In genomic region chr20:36745927-36746659, GRCh38 we compare ENCODE assay signal across 8 cellular contexts. TPM values are rescaled to one million over a fixed set of nuclear protein-coding genes. Genes with fewer than 3 reads are reported as not detected.
DNase-seq lines count a peak whose midpoint lies in the region; TF ChIP-seq lines count a peak whose summit lies in the region.

TSS of gene NDRG3 (minus strand) at chr20:36746090. CDS start at chr20:36721735, 24,355 bp downstream.

- DNase-seq in GM04504 (ENCODE audit: low read depth) (peak; percentile 79), HEK293T (ENCODE audit: extremely low spot score) (peak; percentile 99), MV-4-11 (lab: John Stamatoyannopoulos, UW) (peak; percentile 91), SK-MEL-5 (ENCODE audit: low read depth, low spot score) (peak; percentile 97), germinal center (ENCODE audit: low spot score) (peak; percentile 97), nucleus accumbens (lab: John Stamatoyannopoulos, UW) (peak; percentile 50 to 96 (median 87)), suprapubic skin (ENCODE audit: low spot score in 2 of 2) (peak; percentile 96 to 98)
- DNase-seq in activated naive CD4-positive, alpha-beta T cell treated with anti-CD3 and anti-CD28 coated beads for 36 hours: peak; percentile 96

- H3K36me3 Mint-ChIP-seq in activated naive CD4-positive, alpha-beta T cell treated with anti-CD3 and anti-CD28 coated beads for 36 hours (ENCODE audit: low read depth): no peaks in the 10 kb centered on the region

- H3K9me3 ChIP-seq in suprapubic skin: no peaks in the 10 kb centered on the region

- peak within 1 kb of the TSS; percentile 89 for H3K4me3 ChIP-seq in suprapubic skin

- no peak for TF ChIP-seq POLR2A in suprapubic skin (IDR thresholded peaks at IDR 0.05)

- intact Hi-C loops in activated naive CD4-positive, alpha-beta T cell treated with anti-CD3 and anti-CD28 coated beads for 36 hours (cut with micrococcal nuclease): loop anchor here (1.0 kb wide), 5 partner anchors 13 to 141 kb away; partner anchors contain the start of genes DSN1 and RAB5IF

- no peaks in the 10 kb centered on the region for H3K36me3 ChIP-seq in suprapubic skin

- no peak for TF ChIP-seq EP300 in suprapubic skin (IDR thresholded peaks at IDR 0.05)

- H3K27me3 ChIP-seq in suprapubic skin: no peaks in the 10 kb centered on the region

- H3K4me3 Mint-ChIP-seq in activated naive CD4-positive, alpha-beta T cell treated with anti-CD3 and anti-CD28 coated beads for 36 hours: peak within 1 kb of the TSS; percentile 86

- POLR2A ChIA-PET in HEK293T (lab: Yijun Ruan, JAX): interaction anchor here (0.6 to 1.5 kb wide), 19 partner anchors 9 to 154 kb away, joined by 3 to 21 read pairs (median 4); partner anchors contain the start of gene DSN1

- TF ChIP-seq CTCF in suprapubic skin (IDR thresholded peaks at IDR 0.05): no peak

- no peaks in the 10 kb centered on the region for H3K27me3 Mint-ChIP-seq in activated naive CD4-positive, alpha-beta T cell treated with anti-CD3 and anti-CD28 coated beads for 36 hours (ENCODE audit: low read depth)

- 2% methylated on average over 38 of the region's 63 CpGs for whole genome bisulfite sequencing in suprapubic skin

- no peaks in the 10 kb centered on the region for H3K9me3 Mint-ChIP-seq in activated naive CD4-positive, alpha-beta T cell treated with anti-CD3 and anti-CD28 coated beads for 36 hours

- peaks cover 20% of the 10 kb centered on the region for H3K4me1 ChIP-seq in suprapubic skin

- no peak within 1 kb of the TSS for H3K27ac ChIP-seq in suprapubic skin

- in situ Hi-C loops in SK-MEL-5 (cut with HindIII; ENCODE audit: low pct_unique_long_range_greater_than_20kb, low sequenced_read_pairs): no loop called here

- CTCF ChIA-PET in HEK293T (lab: Yijun Ruan, JAX): interaction anchor here (0.7 to 2.8 kb wide), 3 partner anchors 9 to 534 kb away, joined by 4 to 11 read pairs (median 4); no protein-coding TSS in a partner anchor
- CTCF ChIA-PET in activated naive CD4-positive, alpha-beta T cell treated with anti-CD3 and anti-CD28 coated beads for 36 hours (lab: Charles Lee): interaction anchor here (0.6 to 3.8 kb wide), 7 partner anchors 9 to 130 kb away, joined by 3 to 13 read pairs (median 4); partner anchors contain the start of gene DSN1

- H3K4me1 Mint-ChIP-seq in activated naive CD4-positive, alpha-beta T cell treated with anti-CD3 and anti-CD28 coated beads for 36 hours (ENCODE audit: low read depth): peaks cover 21% of the 10 kb centered on the region

- peak within 1 kb of the TSS; percentile 86 for H3K27ac Mint-ChIP-seq in activated naive CD4-positive, alpha-beta T cell treated with anti-CD3 and anti-CD28 coated beads for 36 hours

TF ChIP-seq in HEK293T, 16 proteins besides CTCF, POLR2A, EP300 and RAD21:
- TF ChIP-seq HDGF (IDR thresholded peaks at IDR 0.05; ENCODE audit: borderline replicate concordance) (no peak), L3MBTL2 (conservative IDR thresholded peaks at IDR 0.05) (peak; percentile 38; the same call in 1 of the 2 replicates)

RNA-seq across cellular contexts. Expression of gene NDRG3, which starts in this region (rescaled TPM):
- total RNA-seq in SK-MEL-5 (2014; rRNA removed; shearing (Covaris generic)): 18.3 and 19.7 TPM in 2 replicates
- polyA plus RNA-seq in SK-MEL-5 (2015; cell fraction: cytosol; rRNA removed): 14.8 and 16.3 TPM in 2 replicates
- 9.3 and 14.0 TPM in 2 replicates for polyA plus RNA-seq in SK-MEL-5 (2015; cell fraction: nucleus; rRNA removed)
- 10 to 100 TPM; 26.1 to 28.2 TPM for total RNA-seq in activated naive CD4-positive, alpha-beta T cell treated with anti-CD3 and anti-CD28 coated beads for 36 hours
- total RNA-seq in suprapubic skin: 10 to 100 TPM; 19.2 to 24.2 (median 22.7) TPM
